ENCODE assay signal across 18 cellular contexts in genomic region chr21:26001356-26001755, GRCh38.
"Had no signal": no experiment of that assay in that cellular context is flagged by ENCODE, and none has a peak within 500 bp of the region (broad histone marks: within the 10 kb centered on the region; RNA-seq: fewer than 3 reads in every experiment).

No MANE protein-coding gene starts in this region.

- H3K27me3 ChIP-seq: body of pancreas, esophagus muscularis mucosa had no signal

- DNase-seq: activated B cell treated with CpG ODN at 0.5 μM for 24 hours; activated CD4-positive, alpha-beta T cell treated with anti-CD3 and anti-CD28 coated beads for 48 hours; activated CD8-positive, alpha-beta T cell treated with anti-CD3 and anti-CD28 coated beads for 36 hours; activated effector memory CD4-positive, alpha-beta T cell treated with anti-CD3 and anti-CD28 coated beads, Interleukin-2, amount 50 U/mL, for 16 hours; activated T-cell treated with anti-CD3 and anti-CD28 coated beads, Interleukin-2, amount 50 U/mL, for 4 hours; amygdala; body of pancreas; caudate nucleus; hippocampal formation; kidney glomerular epithelial cell; left ventricle myocardium superior; naive thymus-derived CD8-positive, alpha-beta T cell; right cardiac atrium; stimulated activated naive CD8-positive, alpha-beta T cell treated with anti-CD3 and anti-CD28 coated beads, Interleukin-15, amount 100 ng/mL, for 72 hours; T-helper 17 cell had no signal

- ATAC-seq: activated CD8-positive, alpha-beta T cell treated with anti-CD3 and anti-CD28 coated beads for 36 hours; activated T-cell treated with anti-CD3 and anti-CD28 coated beads, Interleukin-2, amount 50 U/mL, for 4 hours; body of pancreas; left ventricle myocardium superior; naive thymus-derived CD8-positive, alpha-beta T cell; right cardiac atrium; stimulated activated naive CD8-positive, alpha-beta T cell treated with anti-CD3 and anti-CD28 coated beads, Interleukin-15, amount 100 ng/mL, for 72 hours; T-helper 17 cell had no signal

- H3K9me3 ChIP-seq: body of pancreas, esophagus muscularis mucosa, thoracic aorta had no signal

- H3K4me3 ChIP-seq: body of pancreas, esophagus muscularis mucosa, smooth muscle cell, thoracic aorta had no signal

- H3K27ac ChIP-seq: body of pancreas, esophagus muscularis mucosa, thoracic aorta had no signal

- H3K4me2 ChIP-seq: smooth muscle cell had no signal
